In the genomic region with DNA sequence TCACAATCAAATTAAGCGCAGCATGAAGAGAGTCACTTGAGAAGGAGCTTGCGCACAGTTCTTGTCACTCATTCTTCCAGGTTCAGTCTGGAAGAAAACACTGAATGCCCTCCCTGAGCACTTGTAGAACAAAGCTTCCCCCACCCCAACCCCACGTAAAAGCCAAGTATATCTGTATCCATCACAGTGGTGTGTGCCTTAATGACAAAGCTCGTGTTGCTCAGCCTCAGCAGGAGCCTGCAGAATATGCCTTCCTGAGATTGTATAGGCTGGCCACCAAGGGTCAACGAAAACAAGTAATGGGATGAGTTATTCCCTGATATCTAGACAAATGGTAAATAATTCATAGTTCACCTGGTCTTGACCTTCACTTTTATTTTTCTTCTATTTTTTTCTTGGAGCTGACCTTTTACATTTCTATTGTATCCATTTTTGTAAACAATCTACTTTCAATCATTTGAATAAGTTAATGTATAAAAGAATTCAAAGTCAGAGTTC, we compare ENCODE assay signal across 26 cellular contexts.
"Had no signal": no experiment of that assay in that cellular context is flagged by ENCODE, and none has a peak within 500 bp of the region (broad histone marks: within the 10 kb centered on the region; RNA-seq: fewer than 3 reads in every experiment).

No MANE protein-coding gene starts in this region.

- H3K36me3 ChIP-seq: adrenal gland, ascending aorta, brain microvascular endothelial cell, pancreas, right atrium auricular region, spleen, upper lobe of right lung had no signal

- DNase-seq: activated B cell treated with CpG ODN at 0.5 μM for 24 hours; activated CD4-positive, alpha-beta T cell treated with anti-CD3 and anti-CD28 coated beads for 36 hours; activated CD4-positive, alpha-beta T cell treated with anti-CD3 and anti-CD28 coated beads, Interleukin-2, amount 50 U/mL, for 48 hours; activated CD8-positive, alpha-beta memory T cell treated with anti-CD3 and anti-CD28 coated beads, Interleukin-2, amount 50 U/mL, for 48 hours; activated naive CD4-positive, alpha-beta T cell; activated T-cell treated with anti-CD3 and anti-CD28 coated beads, Interleukin-2, amount 50 U/mL, for 4 hours; adrenal gland; brain microvascular endothelial cell; caudate nucleus; dermis blood vessel endothelial cell; effector CD8-positive, alpha-beta T cell; erythroblast; hippocampal formation; midbrain; natural killer cell; pancreas; psoas muscle; spleen; stimulated activated CD4-positive, alpha-beta T cell treated with anti-CD3 and anti-CD28 coated beads, Interleukin-4, amount 100 ng/mL, for 4 hours; stimulated activated naive CD8-positive, alpha-beta T cell treated with anti-CD3 and anti-CD28 coated beads, Interleukin-15, Interleukin-2, amounts not matched to agents 100 U/mL and 50 U/mL, for 24 hours; upper lobe of right lung had no signal

- H3K9me3 Mint-ChIP-seq: activated B cell treated with CpG ODN at 0.5 μM for 24 hours; activated T-cell treated with anti-CD3 and anti-CD28 coated beads, Interleukin-2, amount 50 U/mL, for 4 hours; activated T-helper 2 cell treated with anti-CD3 and anti-CD28 coated beads, Interferon-gamma antibody, Interleukin-2, Interleukin-4, amounts not matched to agents 10 μg/mL and 5 μg/mL and 100 μg/mL, durations not matched to agents 14 hours and 24 hours and 36 hours; natural killer cell had no signal

- H3K27ac Mint-ChIP-seq: activated B cell treated with CpG ODN at 0.5 μM for 24 hours; activated CD4-positive, alpha-beta T cell treated with anti-CD3 and anti-CD28 coated beads for 36 hours; activated naive CD8-positive, alpha-beta T cell; activated T-helper 2 cell treated with anti-CD3 and anti-CD28 coated beads, Interferon-gamma antibody, Interleukin-2, Interleukin-4, amounts not matched to agents 10 μg/mL and 5 μg/mL and 100 μg/mL, durations not matched to agents 14 hours and 24 hours and 36 hours; natural killer cell had no signal

- H3K27me3 ChIP-seq: adrenal gland, ascending aorta, brain microvascular endothelial cell, foreskin keratinocyte, pancreas, right atrium auricular region, spleen, upper lobe of right lung had no signal

- H3K4me3 ChIP-seq: adrenal gland, ascending aorta, pancreas, psoas muscle, right atrium auricular region, spleen, upper lobe of right lung had no signal

- H3K27ac ChIP-seq: adrenal gland, ascending aorta, brain microvascular endothelial cell, foreskin keratinocyte, pancreas, psoas muscle, right atrium auricular region, spleen, upper lobe of right lung had no signal

- H3K36me3 Mint-ChIP-seq: activated naive CD8-positive, alpha-beta T cell; natural killer cell had no signal

- H3K4me3 Mint-ChIP-seq: activated B cell treated with CpG ODN at 0.5 μM for 24 hours; activated CD4-positive, alpha-beta T cell treated with anti-CD3 and anti-CD28 coated beads for 36 hours; activated naive CD8-positive, alpha-beta T cell; activated T-cell treated with anti-CD3 and anti-CD28 coated beads, Interleukin-2, amount 50 U/mL, for 4 hours; natural killer cell had no signal

- H3K4me1 Mint-ChIP-seq: activated B cell treated with CpG ODN at 0.5 μM for 24 hours; activated CD4-positive, alpha-beta T cell treated with anti-CD3 and anti-CD28 coated beads for 36 hours had no signal

- H3K4me1 ChIP-seq: adrenal gland, foreskin keratinocyte, pancreas, spleen, upper lobe of right lung had no signal

- ATAC-seq: activated CD4-positive, alpha-beta T cell treated with anti-CD3 and anti-CD28 coated beads for 36 hours; activated T-cell treated with anti-CD3 and anti-CD28 coated beads, Interleukin-2, amount 50 U/mL, for 4 hours; natural killer cell; pancreas; psoas muscle; stimulated activated naive CD8-positive, alpha-beta T cell treated with anti-CD3 and anti-CD28 coated beads, Interleukin-15, Interleukin-2, amounts not matched to agents 100 U/mL and 50 U/mL, for 24 hours; upper lobe of right lung had no signal

- H3K9me3 ChIP-seq: adrenal gland, ascending aorta, pancreas, psoas muscle, right atrium auricular region, spleen, upper lobe of right lung had no signal
